ENCODE assay signal across 31 cellular contexts in the genomic region with DNA sequence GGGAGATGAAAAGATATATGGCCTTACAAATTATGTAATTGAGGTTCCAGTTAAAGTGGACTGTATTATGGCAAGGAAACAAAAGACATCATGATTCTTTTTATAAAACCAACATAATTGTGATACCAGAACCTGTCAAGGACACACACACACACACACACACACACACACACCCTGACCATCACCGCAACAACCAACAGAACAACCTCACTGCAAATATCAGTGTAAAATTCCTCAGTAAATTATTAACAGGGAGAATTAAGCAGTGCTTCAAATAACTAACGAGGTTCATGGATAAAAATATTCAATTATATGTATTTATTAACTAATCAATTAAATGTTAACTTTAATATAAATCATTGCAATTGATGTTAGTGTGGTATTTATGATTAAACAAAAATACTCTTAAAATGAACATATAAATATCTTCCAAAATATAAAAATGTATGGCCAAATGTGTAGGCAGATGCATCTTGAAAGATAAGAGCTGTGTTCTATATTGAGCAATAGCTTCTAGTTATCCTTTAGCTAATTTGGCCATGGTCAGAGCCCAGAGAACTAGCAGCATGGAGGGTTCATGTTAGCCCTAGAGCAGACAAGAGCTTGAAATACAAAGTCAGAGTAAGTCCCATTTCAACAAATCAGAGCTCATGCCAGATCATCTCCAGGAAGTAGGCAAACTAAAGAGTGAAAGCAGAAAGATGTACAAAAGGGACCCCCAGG.
"Had no signal": no experiment of that assay in that cellular context is flagged by ENCODE, and none has a peak within 500 bp of the region (broad histone marks: within the 10 kb centered on the region; RNA-seq: fewer than 3 reads in every experiment).

No MANE protein-coding gene starts in this region.

- FAIRE-seq: endometrium, endothelial cell of umbilical vein had no signal

- H3K27me3 ChIP-seq: ascending aorta, breast epithelium, cardiac muscle cell, colonic mucosa had no signal

- ATAC-seq: activated naive CD4-positive, alpha-beta T cell treated with anti-CD3 and anti-CD28 coated beads, Interleukin-2, amount 50 U/mL, for 72 hours; activated T-cell treated with anti-CD3 and anti-CD28 coated beads, Interleukin-2, amount 50 U/mL, for 72 hours; gastroesophageal sphincter; WTC11 had no signal

- H3K36me3 ChIP-seq: ascending aorta, breast epithelium, cardiac muscle cell, colonic mucosa, esophagus squamous epithelium, gastroesophageal sphincter had no signal

- H3K36me3 Mint-ChIP-seq: activated naive CD4-positive, alpha-beta T cell treated with anti-CD3 and anti-CD28 coated beads, Interleukin-2, amount 10 ng/mL, durations not matched to agents 7 days and 5 days; activated naive CD8-positive, alpha-beta T cell treated with anti-CD3 and anti-CD28 coated beads, Interleukin-2, amount 10 ng/mL, durations not matched to agents 7 days and 5 days; brain; WTC11 had no signal

- DNase-seq: activated CD4-positive, alpha-beta memory T cell treated with anti-CD3 and anti-CD28 coated beads, Interleukin-2, amount 10 ng/mL, durations not matched to agents 7 days and 5 days; activated CD4-positive, alpha-beta T cell treated with anti-CD3 and anti-CD28 coated beads for 1 hour; activated CD4-positive, alpha-beta T cell treated with anti-CD3 and anti-CD28 coated beads for 4 hours; activated CD4-positive, alpha-beta T cell treated with anti-CD3 and anti-CD28 coated beads, Interleukin-2, amount 10 ng/mL, durations not matched to agents 7 days and 5 days; activated CD4-positive, alpha-beta T cell treated with anti-CD3 and anti-CD28 coated beads, Interleukin-2, amount 50 U/mL, for 4 hours; activated CD8-positive, alpha-beta memory T cell treated with anti-CD3 and anti-CD28 coated beads, Interleukin-2, amount 50 U/mL, for 48 hours; activated gamma-delta T cell; activated naive CD4-positive, alpha-beta T cell; activated naive CD4-positive, alpha-beta T cell treated with anti-CD3 and anti-CD28 coated beads, Interleukin-2, amount 10 ng/mL, durations not matched to agents 7 days and 5 days; activated naive CD8-positive, alpha-beta T cell treated with anti-CD3 and anti-CD28 coated beads, Interleukin-2, amount 10 ng/mL, durations not matched to agents 7 days and 5 days; activated T-cell treated with anti-CD3 and anti-CD28 coated beads for 4 hours; activated T-cell treated with anti-CD3 and anti-CD28 coated beads, Interleukin-2, amount 50 U/mL, for 24 hours; activated T-cell treated with anti-CD3 and anti-CD28 coated beads, Interleukin-2, amount 50 U/mL, for 72 hours; central memory CD4-positive, alpha-beta T cell; cerebellar nuclear complex; colonic mucosa; effector CD8-positive, alpha-beta T cell; esophagus squamous epithelium; foreskin melanocyte; T-helper 2 cell had no signal

- H3K4me1 ChIP-seq: ascending aorta, breast epithelium, colonic mucosa, esophagus squamous epithelium, gastroesophageal sphincter had no signal

- H3K4me3 Mint-ChIP-seq: activated CD4-positive, alpha-beta memory T cell treated with anti-CD3 and anti-CD28 coated beads, Interleukin-2, amount 10 ng/mL, durations not matched to agents 7 days and 5 days; activated CD4-positive, alpha-beta T cell treated with anti-CD3 and anti-CD28 coated beads, Interleukin-2, amount 10 ng/mL, durations not matched to agents 7 days and 5 days; activated naive CD4-positive, alpha-beta T cell treated with anti-CD3 and anti-CD28 coated beads, Interleukin-2, amount 10 ng/mL, durations not matched to agents 7 days and 5 days; activated naive CD8-positive, alpha-beta T cell treated with anti-CD3 and anti-CD28 coated beads, Interleukin-2, amount 10 ng/mL, durations not matched to agents 7 days and 5 days; activated T-cell treated with anti-CD3 and anti-CD28 coated beads, Interleukin-2, amount 50 U/mL, for 24 hours; activated T-cell treated with anti-CD3 and anti-CD28 coated beads, Interleukin-2, amount 50 U/mL, for 72 hours; brain; WTC11 had no signal

- H3K27me3 Mint-ChIP-seq: activated CD4-positive, alpha-beta memory T cell treated with anti-CD3 and anti-CD28 coated beads, Interleukin-2, amount 10 ng/mL, durations not matched to agents 7 days and 5 days; activated CD4-positive, alpha-beta T cell treated with anti-CD3 and anti-CD28 coated beads, Interleukin-2, amount 10 ng/mL, durations not matched to agents 7 days and 5 days; activated naive CD4-positive, alpha-beta T cell treated with anti-CD3 and anti-CD28 coated beads, Interleukin-2, amount 10 ng/mL, durations not matched to agents 7 days and 5 days; activated naive CD8-positive, alpha-beta T cell treated with anti-CD3 and anti-CD28 coated beads, Interleukin-2, amount 10 ng/mL, durations not matched to agents 7 days and 5 days; activated T-cell treated with anti-CD3 and anti-CD28 coated beads, Interleukin-2, amount 50 U/mL, for 24 hours had no signal

- H3K9me3 ChIP-seq: ascending aorta, breast epithelium, colonic mucosa, esophagus squamous epithelium, gastroesophageal sphincter had no signal

- H3K27ac Mint-ChIP-seq: activated CD4-positive, alpha-beta memory T cell treated with anti-CD3 and anti-CD28 coated beads, Interleukin-2, amount 10 ng/mL, durations not matched to agents 7 days and 5 days; activated CD4-positive, alpha-beta T cell treated with anti-CD3 and anti-CD28 coated beads, Interleukin-2, amount 10 ng/mL, durations not matched to agents 7 days and 5 days; activated naive CD4-positive, alpha-beta T cell treated with anti-CD3 and anti-CD28 coated beads, Interleukin-2, amount 10 ng/mL, durations not matched to agents 7 days and 5 days; activated naive CD4-positive, alpha-beta T cell treated with anti-CD3 and anti-CD28 coated beads, Interleukin-2, amount 50 U/mL, for 72 hours; activated naive CD8-positive, alpha-beta T cell treated with anti-CD3 and anti-CD28 coated beads, Interleukin-2, amount 10 ng/mL, durations not matched to agents 7 days and 5 days; activated T-cell treated with anti-CD3 and anti-CD28 coated beads, Interleukin-2, amount 50 U/mL, for 24 hours; activated T-cell treated with anti-CD3 and anti-CD28 coated beads, Interleukin-2, amount 50 U/mL, for 72 hours; brain; WTC11 had no signal

- H3K27ac ChIP-seq: ascending aorta, breast epithelium, cardiac muscle cell, colonic mucosa, epithelial cell of prostate, esophagus squamous epithelium, gastroesophageal sphincter, VCaP had no signal

- H3K4me3 ChIP-seq: ascending aorta, breast epithelium, cardiac muscle cell, colonic mucosa, esophagus squamous epithelium, gastroesophageal sphincter had no signal

- H3K4me1 Mint-ChIP-seq: activated CD4-positive, alpha-beta memory T cell treated with anti-CD3 and anti-CD28 coated beads, Interleukin-2, amount 10 ng/mL, durations not matched to agents 7 days and 5 days; activated CD4-positive, alpha-beta T cell treated with anti-CD3 and anti-CD28 coated beads, Interleukin-2, amount 10 ng/mL, durations not matched to agents 7 days and 5 days; activated naive CD4-positive, alpha-beta T cell treated with anti-CD3 and anti-CD28 coated beads, Interleukin-2, amount 10 ng/mL, durations not matched to agents 7 days and 5 days; activated naive CD8-positive, alpha-beta T cell treated with anti-CD3 and anti-CD28 coated beads, Interleukin-2, amount 10 ng/mL, durations not matched to agents 7 days and 5 days; brain had no signal

- H3K9me3 Mint-ChIP-seq: activated CD4-positive, alpha-beta memory T cell treated with anti-CD3 and anti-CD28 coated beads, Interleukin-2, amount 10 ng/mL, durations not matched to agents 7 days and 5 days; activated CD4-positive, alpha-beta T cell treated with anti-CD3 and anti-CD28 coated beads, Interleukin-2, amount 10 ng/mL, durations not matched to agents 7 days and 5 days; activated naive CD8-positive, alpha-beta T cell treated with anti-CD3 and anti-CD28 coated beads, Interleukin-2, amount 10 ng/mL, durations not matched to agents 7 days and 5 days; activated T-cell treated with anti-CD3 and anti-CD28 coated beads, Interleukin-2, amount 50 U/mL, for 24 hours; brain; WTC11 had no signal
